Comparison of ENCODE assay signal across 17 cellular contexts in genomic region chr22:26477341-26477731, GRCh38. TPM values are rescaled to one million over a fixed set of nuclear protein-coding genes. Genes with fewer than 3 reads are reported as not detected.
DNase-seq lines count a peak whose midpoint lies in the region; ATAC-seq and TF ChIP-seq lines count a peak whose summit lies in the region.
"Had no signal": no experiment of that assay in that cellular context is flagged by ENCODE, and none has a peak within 500 bp of the region (broad histone marks: within the 10 kb centered on the region; RNA-seq: fewer than 3 reads in every experiment).

No MANE protein-coding gene starts in this region.

- peaks cover 35 to 56% of the 10 kb centered on the region in 2 donors for H3K36me3 Mint-ChIP-seq in activated naive CD4-positive, alpha-beta T cell treated with anti-CD3 and anti-CD28 coated beads, Interleukin-2, amount 50 U/mL, for 72 hours
- H3K36me3 Mint-ChIP-seq in activated naive CD4-positive, alpha-beta T cell treated with anti-CD3 and anti-CD28 coated beads, Interleukin-2, amount 10 ng/mL, durations not matched to agents 7 days and 5 days = peaks cover 48% of the 10 kb centered on the region
- peaks cover 16% of the 10 kb centered on the region for H3K36me3 Mint-ChIP-seq in chondrocyte (ENCODE audit: low read depth)

- DNase-seq in activated naive CD4-positive, alpha-beta T cell treated with anti-CD3 and anti-CD28 coated beads, Interleukin-2, amount 50 U/mL, for 72 hours (ENCODE audit: low spot score in 2 of 2) = no peak
- no peak for DNase-seq in activated naive CD4-positive, alpha-beta T cell treated with anti-CD3 and anti-CD28 coated beads, Interleukin-2, amount 10 ng/mL, durations not matched to agents 7 days and 5 days
- DNase-seq in NCI-H82 treated with DMSO at 0.1 percent for 48 hours (lab: John Stamatoyannopoulos, UW; ENCODE audit: unreplicated experiment) = peak; percentile 19
- DNase-seq in chondrocyte (ENCODE audit: low spot score) = no peak
- DNase-seq in heart left ventricle = no peak
- DNase-seq: activated CD4-positive, alpha-beta T cell treated with anti-CD3 and anti-CD28 coated beads for 36 hours; activated effector memory CD4-positive, alpha-beta T cell treated with Interleukin-2 at 50 U/mL for 16 hours; effector CD4-positive, alpha-beta T cell; mammary epithelial cell; NCI-H1930; nucleus accumbens; RPMI8226; T-cell had no signal

- ATAC-seq in activated naive CD4-positive, alpha-beta T cell treated with anti-CD3 and anti-CD28 coated beads, Interleukin-2, amount 50 U/mL, for 72 hours = peak in 1 of 2 donors; percentile 8
- ATAC-seq in heart left ventricle = no peak
- no peak for ATAC-seq in HG03378 (IDR thresholded peaks at IDR 0.05; ENCODE audit: unreplicated experiment)
- no peak for ATAC-seq in HG03108 (IDR thresholded peaks at IDR 0.05; ENCODE audit: unreplicated experiment)
- ATAC-seq: T-cell had no signal

- H3K9me3 ChIP-seq in thymus (ENCODE audit: control insufficient read depth) = no peaks in the 10 kb centered on the region
- no peaks in the 10 kb centered on the region for H3K9me3 ChIP-seq in heart left ventricle

- no peaks in the 10 kb centered on the region for H3K27me3 Mint-ChIP-seq in activated naive CD4-positive, alpha-beta T cell treated with anti-CD3 and anti-CD28 coated beads, Interleukin-2, amount 10 ng/mL, durations not matched to agents 7 days and 5 days
- no peaks in the 10 kb centered on the region for H3K27me3 Mint-ChIP-seq in chondrocyte (ENCODE audit: low read depth)
- H3K27me3 Mint-ChIP-seq: activated CD4-positive, alpha-beta T cell treated with anti-CD3 and anti-CD28 coated beads for 36 hours; T-cell had no signal

- H3K4me1 ChIP-seq in thymus (ENCODE audit: control insufficient read depth, insufficient read depth, low read length) (peaks cover 22% of the 10 kb centered on the region), heart left ventricle (peaks cover 0 to 45% (median 30%) of the 10 kb centered on the region in 12 donors)

- H3K27ac Mint-ChIP-seq in activated naive CD4-positive, alpha-beta T cell treated with anti-CD3 and anti-CD28 coated beads, Interleukin-2, amount 50 U/mL, for 72 hours = peak overlapping the region; percentile 11 to 44
- no peak overlapping the region for H3K27ac Mint-ChIP-seq in activated naive CD4-positive, alpha-beta T cell treated with anti-CD3 and anti-CD28 coated beads, Interleukin-2, amount 10 ng/mL, durations not matched to agents 7 days and 5 days
- H3K27ac Mint-ChIP-seq in chondrocyte (ENCODE audit: unreplicated experiment) = peak overlapping the region; percentile 89
- H3K27ac Mint-ChIP-seq: T-cell had no signal

- intact Hi-C loops in heart left ventricle (cut with DNase I) = no loop called here

- H3K9me3 Mint-ChIP-seq in activated naive CD4-positive, alpha-beta T cell treated with anti-CD3 and anti-CD28 coated beads, Interleukin-2, amount 50 U/mL, for 72 hours = no peaks in the 10 kb centered on the region
- H3K9me3 Mint-ChIP-seq in activated naive CD4-positive, alpha-beta T cell treated with anti-CD3 and anti-CD28 coated beads, Interleukin-2, amount 10 ng/mL, durations not matched to agents 7 days and 5 days = no peaks in the 10 kb centered on the region
- H3K9me3 Mint-ChIP-seq in chondrocyte (ENCODE audit: low read depth) = no peaks in the 10 kb centered on the region
- H3K9me3 Mint-ChIP-seq: T-cell had no signal

- H3K4me1 Mint-ChIP-seq in activated naive CD4-positive, alpha-beta T cell treated with anti-CD3 and anti-CD28 coated beads, Interleukin-2, amount 10 ng/mL, durations not matched to agents 7 days and 5 days = peaks cover 53% of the 10 kb centered on the region
- peaks cover 70% of the 10 kb centered on the region for H3K4me1 Mint-ChIP-seq in chondrocyte (ENCODE audit: low read depth)

- H3K4me3 Mint-ChIP-seq in activated naive CD4-positive, alpha-beta T cell treated with anti-CD3 and anti-CD28 coated beads, Interleukin-2, amount 10 ng/mL, durations not matched to agents 7 days and 5 days = no peak overlapping the region
- no peak overlapping the region for H3K4me3 Mint-ChIP-seq in chondrocyte (ENCODE audit: unreplicated experiment)
- H3K4me3 Mint-ChIP-seq: activated CD4-positive, alpha-beta T cell treated with anti-CD3 and anti-CD28 coated beads for 36 hours had no signal

- H3K36me3 ChIP-seq in thymus (ENCODE audit: control insufficient read depth, insufficient read depth) = peaks cover 9% of the 10 kb centered on the region
- peaks cover 0 to 76% (median 60%) of the 10 kb centered on the region in 9 donors for H3K36me3 ChIP-seq in heart left ventricle

- no peak for TF ChIP-seq POLR2A in heart left ventricle (IDR thresholded peaks at IDR 0.05)

- CTCF ChIA-PET in activated naive CD4-positive, alpha-beta T cell treated with anti-CD3 and anti-CD28 coated beads, Interleukin-2, amount 10 ng/mL, durations not matched to agents 7 days and 5 days (lab: Charles Lee) = interaction anchor here (0.5 to 1.3 kb wide), 2 partner anchors 13 to 16 kb away, joined by 3 to 4 read pairs; no protein-coding TSS in a partner anchor

- H3K27ac ChIP-seq in thymus (ENCODE audit: low read depth) = peak overlapping the region; percentile 9
- H3K27ac ChIP-seq in heart left ventricle = no peak overlapping the region
- H3K27ac ChIP-seq: skin epidermis had no signal

- no peak for TF ChIP-seq CTCF in chondrocyte (IDR thresholded peaks at IDR 0.05)
- no peak for TF ChIP-seq CTCF in heart left ventricle (IDR thresholded peaks at IDR 0.05)

- WGBS in thymus = 44% methylated on average over 4 of the region's 4 CpGs
- 32 to 38% (median 34%) methylated on average over 4 of the region's 4 CpGs for WGBS in heart left ventricle, 4 donors

- H3K27me3 ChIP-seq in thymus (ENCODE audit: control insufficient read depth, insufficient read depth) (no peaks in the 10 kb centered on the region), heart left ventricle (no peaks in the 10 kb centered on the region)

- H3K4me3 ChIP-seq in thymus (ENCODE audit: low read length) = no peak overlapping the region
- no peak overlapping the region for H3K4me3 ChIP-seq in heart left ventricle
- H3K4me3 ChIP-seq: skin epidermis had no signal

RNA-seq across cellular contexts. Expression of gene HPS4, which starts 6.2 kb away (rescaled TPM):
- 10 to 100 TPM; 51.3 to 62.6 TPM for total RNA-seq in activated naive CD4-positive, alpha-beta T cell treated with anti-CD3 and anti-CD28 coated beads, Interleukin-2, amount 50 U/mL, for 72 hours
- total RNA-seq in chondrocyte (26.9 to 29.7 TPM (median 28.2 TPM) in 3 replicates), heart left ventricle (10 to 100 TPM in 5 of 9 donors, 1 to 10 TPM in 4; 6.9 to 15.0 (median 10.3) TPM)
- polyA plus RNA-seq in thymus (32.2 TPM), heart left ventricle (1 to 10 TPM; 6.2 to 7.2 TPM)

RNA-seq across cellular contexts. Expression of gene SRRD, which starts 6.3 kb away (rescaled TPM):
- 10 to 100 TPM; 18.6 to 27.4 TPM for total RNA-seq in activated naive CD4-positive, alpha-beta T cell treated with anti-CD3 and anti-CD28 coated beads, Interleukin-2, amount 50 U/mL, for 72 hours
- 21.4 to 27.5 TPM (median 23.2 TPM) in 3 replicates for total RNA-seq in chondrocyte
- 18.5 TPM for polyA plus RNA-seq in thymus
- total RNA-seq in heart left ventricle = 10 to 100 TPM; 18.2 to 28.9 (median 23.4) TPM
- polyA plus RNA-seq in heart left ventricle = 10 to 100 TPM; 11.3 to 24.6 TPM

RNA-seq across cellular contexts. Expression of gene TFIP11, which starts 34.9 kb away (rescaled TPM):
- total RNA-seq in activated naive CD4-positive, alpha-beta T cell treated with anti-CD3 and anti-CD28 coated beads, Interleukin-2, amount 50 U/mL, for 72 hours = 10 to 100 TPM; 45.5 to 49.3 TPM
- total RNA-seq in chondrocyte (30.6 to 34.7 TPM (median 33.3 TPM) in 3 replicates), heart left ventricle (10 to 100 TPM; 15.1 to 28.0 (median 23.1) TPM)
- polyA plus RNA-seq in thymus (32.9 TPM), heart left ventricle (10 to 100 TPM; 17.3 to 23.8 TPM)

RNA-seq across cellular contexts. Expression of gene ASPHD2, which starts 48.3 kb away (rescaled TPM):
- total RNA-seq in activated naive CD4-positive, alpha-beta T cell treated with anti-CD3 and anti-CD28 coated beads, Interleukin-2, amount 50 U/mL, for 72 hours = 10 to 100 TPM in 1 of 2 donors, 1 to 10 TPM in 1; 3.5 to 15.1 TPM
- total RNA-seq in chondrocyte = 5.5 to 6.9 TPM (median 6.8 TPM) in 3 replicates
- polyA plus RNA-seq in thymus = 2.9 TPM
- 1 to 10 TPM in 1 of 9 donors, under 1 TPM in 7, not detected in 1; 0.07 to 1.5 (median 0.14) TPM for total RNA-seq in heart left ventricle
- polyA plus RNA-seq in heart left ventricle = under 1 TPM in 1 of 2 donors, not detected in 1; 0.12 TPM
